ENCODE assay signal across 1 cellular context in the genomic region with DNA sequence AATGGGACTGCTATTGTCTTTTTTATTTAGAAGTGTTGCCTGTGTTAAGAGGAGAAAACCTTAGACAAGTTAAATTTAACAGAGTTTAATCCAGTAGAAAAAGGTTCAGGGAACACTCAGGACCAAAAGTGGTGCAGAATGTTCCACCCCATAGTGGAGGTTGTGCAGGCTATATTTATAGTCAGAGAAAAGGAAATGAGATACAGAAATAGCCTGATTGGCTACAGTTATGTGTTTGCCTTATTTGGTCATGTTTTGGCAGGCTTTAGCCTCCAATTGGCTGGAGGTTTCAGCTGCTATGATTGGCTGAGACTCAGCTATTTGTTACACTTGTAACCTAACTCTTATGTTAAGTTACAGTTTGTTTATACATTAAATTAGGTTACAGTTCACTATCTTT.
TF ChIP-seq lines count a peak whose summit lies in the region.

No MANE protein-coding gene starts in this region.

TF ChIP-seq in WTC11, 78 proteins besides CTCF, POLR2A, EP300 and RAD21 (continued from another document):
- TF ChIP-seq, protein P1, sequence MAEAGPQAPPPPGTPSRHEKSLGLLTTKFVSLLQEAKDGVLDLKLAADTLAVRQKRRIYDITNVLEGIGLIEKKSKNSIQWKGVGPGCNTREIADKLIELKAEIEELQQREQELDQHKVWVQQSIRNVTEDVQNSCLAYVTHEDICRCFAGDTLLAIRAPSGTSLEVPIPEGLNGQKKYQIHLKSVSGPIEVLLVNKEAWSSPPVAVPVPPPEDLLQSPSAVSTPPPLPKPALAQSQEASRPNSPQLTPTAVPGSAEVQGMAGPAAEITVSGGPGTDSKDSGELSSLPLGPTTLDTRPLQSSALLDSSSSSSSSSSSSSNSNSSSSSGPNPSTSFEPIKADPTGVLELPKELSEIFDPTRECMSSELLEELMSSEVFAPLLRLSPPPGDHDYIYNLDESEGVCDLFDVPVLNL (CRISPR knock-in tag; IDR thresholded peaks at IDR 0.05; ENCODE audit: borderline replicate concordance, low read depth) = no peak
- no peak for TF ChIP-seq ZNF416 (CRISPR knock-in tag; IDR thresholded peaks at IDR 0.05)
- no peak for TF ChIP-seq MLX (CRISPR knock-in tag; IDR thresholded peaks at IDR 0.05)
- no peak for TF ChIP-seq MYBL2 (CRISPR knock-in tag; IDR thresholded peaks at IDR 0.05)
- no peak for TF ChIP-seq FOXJ3 (CRISPR knock-in tag; IDR thresholded peaks at IDR 0.05; ENCODE audit: borderline replicate concordance)
- TF ChIP-seq IRF2 (CRISPR knock-in tag; IDR thresholded peaks at IDR 0.05; ENCODE audit: borderline replicate concordance, low read depth) = no peak
- TF ChIP-seq, protein P2, sequence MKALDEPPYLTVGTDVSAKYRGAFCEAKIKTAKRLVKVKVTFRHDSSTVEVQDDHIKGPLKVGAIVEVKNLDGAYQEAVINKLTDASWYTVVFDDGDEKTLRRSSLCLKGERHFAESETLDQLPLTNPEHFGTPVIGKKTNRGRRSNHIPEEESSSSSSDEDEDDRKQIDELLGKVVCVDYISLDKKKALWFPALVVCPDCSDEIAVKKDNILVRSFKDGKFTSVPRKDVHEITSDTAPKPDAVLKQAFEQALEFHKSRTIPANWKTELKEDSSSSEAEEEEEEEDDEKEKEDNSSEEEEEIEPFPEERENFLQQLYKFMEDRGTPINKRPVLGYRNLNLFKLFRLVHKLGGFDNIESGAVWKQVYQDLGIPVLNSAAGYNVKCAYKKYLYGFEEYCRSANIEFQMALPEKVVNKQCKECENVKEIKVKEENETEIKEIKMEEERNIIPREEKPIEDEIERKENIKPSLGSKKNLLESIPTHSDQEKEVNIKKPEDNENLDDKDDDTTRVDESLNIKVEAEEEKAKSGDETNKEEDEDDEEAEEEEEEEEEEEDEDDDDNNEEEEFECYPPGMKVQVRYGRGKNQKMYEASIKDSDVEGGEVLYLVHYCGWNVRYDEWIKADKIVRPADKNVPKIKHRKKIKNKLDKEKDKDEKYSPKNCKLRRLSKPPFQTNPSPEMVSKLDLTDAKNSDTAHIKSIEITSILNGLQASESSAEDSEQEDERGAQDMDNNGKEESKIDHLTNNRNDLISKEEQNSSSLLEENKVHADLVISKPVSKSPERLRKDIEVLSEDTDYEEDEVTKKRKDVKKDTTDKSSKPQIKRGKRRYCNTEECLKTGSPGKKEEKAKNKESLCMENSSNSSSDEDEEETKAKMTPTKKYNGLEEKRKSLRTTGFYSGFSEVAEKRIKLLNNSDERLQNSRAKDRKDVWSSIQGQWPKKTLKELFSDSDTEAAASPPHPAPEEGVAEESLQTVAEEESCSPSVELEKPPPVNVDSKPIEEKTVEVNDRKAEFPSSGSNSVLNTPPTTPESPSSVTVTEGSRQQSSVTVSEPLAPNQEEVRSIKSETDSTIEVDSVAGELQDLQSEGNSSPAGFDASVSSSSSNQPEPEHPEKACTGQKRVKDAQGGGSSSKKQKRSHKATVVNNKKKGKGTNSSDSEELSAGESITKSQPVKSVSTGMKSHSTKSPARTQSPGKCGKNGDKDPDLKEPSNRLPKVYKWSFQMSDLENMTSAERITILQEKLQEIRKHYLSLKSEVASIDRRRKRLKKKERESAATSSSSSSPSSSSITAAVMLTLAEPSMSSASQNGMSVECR (CRISPR knock-in tag; IDR thresholded peaks at IDR 0.05; ENCODE audit: borderline replicate concordance) = no peak
- no peak for TF ChIP-seq TEAD1 (CRISPR knock-in tag; IDR thresholded peaks at IDR 0.05)
- TF ChIP-seq PREB (CRISPR knock-in tag; IDR thresholded peaks at IDR 0.05; ENCODE audit: borderline replicate concordance) = no peak
